ENCODE assay signal across 1 cellular context in the genomic region with DNA sequence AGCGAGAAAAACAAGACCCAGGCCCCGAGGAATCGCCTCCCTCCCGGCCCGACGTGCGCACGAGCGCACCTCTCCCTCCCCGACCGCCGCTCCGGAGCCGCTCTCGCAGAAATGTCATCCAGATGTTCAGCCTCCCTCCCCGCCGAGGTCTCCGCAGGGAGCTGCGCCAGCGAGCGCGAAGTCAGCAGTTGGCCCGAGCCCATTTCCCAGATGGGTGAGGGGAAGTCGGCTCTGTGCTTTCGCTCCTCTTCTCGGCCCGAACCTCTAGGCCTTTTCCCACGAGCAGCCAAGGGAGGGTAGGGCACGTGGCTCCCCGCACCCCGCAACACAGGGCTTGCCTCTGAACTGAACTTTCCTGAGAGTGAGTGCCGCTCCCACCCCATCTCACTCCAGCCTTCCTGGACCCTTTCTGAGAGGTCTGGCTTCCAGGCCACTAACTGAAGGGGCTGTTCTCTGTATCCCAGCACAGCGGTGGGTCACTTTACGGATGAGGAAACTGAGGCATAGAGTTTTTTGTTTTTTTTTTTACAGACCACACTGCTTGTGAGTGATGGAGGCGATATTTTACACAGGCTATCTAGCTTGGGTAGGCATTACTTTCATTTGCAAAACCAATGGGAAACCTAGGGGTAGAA.
TF ChIP-seq lines count a peak whose summit lies in the region.

No MANE protein-coding gene starts in this region.

TF ChIP-seq in GM23338, 12 proteins besides CTCF, POLR2A, EP300 and RAD21:
- TF ChIP-seq ZNF462 (CRISPR knock-in tag; IDR thresholded peaks at IDR 0.05): no peak
- TF ChIP-seq NANOG (IDR thresholded peaks at IDR 0.05; ENCODE audit: borderline replicate concordance): no peak
- TF ChIP-seq ZNF331 (CRISPR knock-in tag; IDR thresholded peaks at IDR 0.05; ENCODE audit: low read depth): no peak
- no peak for TF ChIP-seq EZH2 (IDR thresholded peaks at IDR 0.05; ENCODE audit: low read depth, unreplicated experiment)
- no peak for TF ChIP-seq STAT1 (IDR thresholded peaks at IDR 0.05; ENCODE audit: unreplicated experiment)
- no peak for TF ChIP-seq POLR2AphosphoS5 (IDR thresholded peaks at IDR 0.05; ENCODE audit: low read depth)
